In genomic region chr1:7298749-7299151, GRCh38 we compare ENCODE assay signal across 13 cellular contexts.
A peak's percentile ranks its signal among the peaks of the same experiment; 100 is the strongest.
DNase-seq lines count a peak whose midpoint lies in the region; ATAC-seq and TF ChIP-seq lines count a peak whose summit lies in the region.
"Had no signal": no experiment of that assay in that cellular context is flagged by ENCODE, and none has a peak within 500 bp of the region (broad histone marks: within the 10 kb centered on the region; RNA-seq: fewer than 3 reads in every experiment).

No MANE protein-coding gene starts in this region.

- DNase-seq in AG08395 (ENCODE audit: low spot score) (peak; percentile 32), NCI-H226 (peak; percentile 7), coronary artery (ENCODE audit: low spot score) (no peak), SK-N-DZ (ENCODE audit: low spot score) (no peak), NCI-H187 (lab: John Stamatoyannopoulos, UW) (no peak)
- no peak for DNase-seq in stimulated activated CD4-positive, alpha-beta T cell treated with anti-CD3 and anti-CD28 coated beads, Interleukin-4, amount 100 ng/mL, for 1 hour
- DNase-seq: activated CD4-positive, alpha-beta T cell treated with anti-CD3 and anti-CD28 coated beads, Interleukin-2, amount 50 U/mL, for 4 hours; CD4-positive, CD25-positive, alpha-beta regulatory T cell; stimulated activated CD4-positive, alpha-beta T cell treated with anti-CD3 and anti-CD28 coated beads, Interleukin-12 subunit alpha, Interleukin-12 subunit beta, amount 100 ng/mL, for 4 hours had no signal

- H3K4me1 ChIP-seq in muscle layer of colon (ENCODE audit: insufficient read depth, low read length) = peaks cover 27% of the 10 kb centered on the region

- H3K9me3 ChIP-seq in muscle layer of colon (ENCODE audit: low read length) = peaks cover 6% of the 10 kb centered on the region

- H3K9ac ChIP-seq in muscle layer of colon (ENCODE audit: low read length) = no peak overlapping the region

- H3K36me3 ChIP-seq in muscle layer of colon (ENCODE audit: insufficient read depth, low read length) = no peaks in the 10 kb centered on the region
- H3K36me3 ChIP-seq: heart left ventricle had no signal

- no peak for TF ChIP-seq CTCF in coronary artery (IDR thresholded peaks at IDR 0.05)

- no peak overlapping the region for H3K4me3 ChIP-seq in coronary artery
- H3K4me3 ChIP-seq in muscle layer of colon (ENCODE audit: low read depth in 1 of 2, low read length in 2 of 2) = no peak overlapping the region
- H3K4me3 ChIP-seq: heart left ventricle had no signal

- no peak for ATAC-seq in HG03135 (IDR thresholded peaks at IDR 0.05; ENCODE audit: unreplicated experiment)
- ATAC-seq: stimulated activated effector memory CD8-positive, alpha-beta T cell treated with anti-CD3 and anti-CD28 coated beads, Interleukin-12 subunit alpha, Interleukin-12 subunit beta, amount 100 ng/mL, for 72 hours had no signal

- H3K27ac ChIP-seq in coronary artery (peak overlapping the region; percentile 15 to 59), muscle layer of colon (ENCODE audit: low read depth, low read length) (peak overlapping the region; percentile 2)

- no peaks in the 10 kb centered on the region for H3K27me3 ChIP-seq in muscle layer of colon (ENCODE audit: control insufficient read depth in 1 of 2, insufficient read depth in 2 of 2, low read length in 2 of 2)
- H3K27me3 ChIP-seq: heart left ventricle had no signal

Comparison
In these comparisons a context has a peak if more than half of its experiments do, and no peak if none do; other contexts are left out.
1. DNase-seq: peak in AG08395 (single experiment) and NCI-H226 (single experiment); none in coronary artery (single experiment), SK-N-DZ (single experiment), NCI-H187 (0 of 2) and stimulated activated CD4-positive, alpha-beta T cell treated with anti-CD3 and anti-CD28 coated beads, Interleukin-4, amount 100 ng/mL, for 1 hour (single experiment).